Comparison of ENCODE assay signal across 8 cellular contexts in genomic region chr6:117449549-117450439, GRCh38. TPM values are rescaled to one million over a fixed set of nuclear protein-coding genes. Genes with fewer than 3 reads are reported as not detected.
A peak's percentile ranks its signal among the peaks of the same experiment; 100 is the strongest.
DNase-seq lines count a peak whose midpoint lies in the region; ATAC-seq and TF ChIP-seq lines count a peak whose summit lies in the region.

No MANE protein-coding gene starts in this region.

- intact Hi-C loops in right lobe of liver (cut with DNase I), result no loop called here

- H3K27me3 ChIP-seq in right lobe of liver, result no peaks in the 10 kb centered on the region

- peak; percentile 46 for TF ChIP-seq CTCF in WI38 (IDR thresholded peaks at IDR 0.05; ENCODE audit: low read depth, low read length)
- peak; percentile 69 to 84 (median 74) for TF ChIP-seq CTCF in right lobe of liver (IDR thresholded peaks at IDR 0.05)

- H3K36me3 ChIP-seq in right lobe of liver, result no peaks in the 10 kb centered on the region

- H3K4me3 ChIP-seq in WI38 (ENCODE audit: low read depth, low read length) (no peak overlapping the region), right lobe of liver (no peak overlapping the region)

- no peak overlapping the region for H3K27ac ChIP-seq in right lobe of liver

- 27% methylated on average over 10 of the region's 10 CpGs for WGBS in right lobe of liver (ENCODE audit: insufficient coverage, low coverage, low lambda C conversion rate, missing lambda C conversion rate)

- peak; percentile 33 for DNase-seq in AG08395 (ENCODE audit: low spot score)
- peak; percentile 71 for DNase-seq in NCI-H2171 (lab: John Stamatoyannopoulos, UW)
- peak; percentile 25 for DNase-seq in cerebellum (ENCODE audit: low spot score)
- peak in 1 of 3 donors; percentile 48 for DNase-seq in right lobe of liver
- DNase-seq in stimulated activated CD8-positive, alpha-beta memory T cell treated with anti-CD3 and anti-CD28 coated beads, Interleukin-2, amount 100 ng/mL, for 1 hour (ENCODE audit: low read depth in 2 of 2), result peak; percentile 6 to 34

- TF ChIP-seq POLR2A in right lobe of liver (IDR thresholded peaks at IDR 0.05), result no peak

- no peaks in the 10 kb centered on the region for H3K9me3 ChIP-seq in right lobe of liver

- ATAC-seq in GM19351 (IDR thresholded peaks at IDR 0.05; ENCODE audit: unreplicated experiment) (peak; percentile 43), right lobe of liver (peak; percentile 47 to 70 (median 66)), HG03095 (IDR thresholded peaks at IDR 0.05; ENCODE audit: unreplicated experiment) (no peak)

- peaks cover 0 to 7% (median 0%) of the 10 kb centered on the region in 4 donors for H3K4me1 ChIP-seq in right lobe of liver

RNA-seq across cellular contexts. Expression of gene ROS1, which starts 24.1 kb away (rescaled TPM):
- total RNA-seq in cerebellum (not detected), right lobe of liver (under 1 TPM in 3 of 6 experiments, not detected in 3; 0.07 to 0.12 (median 0.07) TPM)

RNA-seq across cellular contexts. Expression of gene DCBLD1, which starts 32.7 kb away (rescaled TPM):
- total RNA-seq in cerebellum (8.3 TPM), right lobe of liver (10 to 100 TPM in 4 of 6 experiments, 1 to 10 TPM in 2; 7.6 to 22.8 (median 10.8) TPM)
